In genomic region chr20:45100563-45101245, GRCh38 we compare ENCODE assay signal across 12 cellular contexts. TPM values are rescaled to one million over a fixed set of nuclear protein-coding genes. Genes with fewer than 3 reads are reported as not detected.
DNase-seq lines count a peak whose midpoint lies in the region; ATAC-seq and TF ChIP-seq lines count a peak whose summit lies in the region.
"Had no signal": no experiment of that assay in that cellular context is flagged by ENCODE, and none has a peak within 500 bp of the region (broad histone marks: within the 10 kb centered on the region; RNA-seq: fewer than 3 reads in every experiment).

Gene KCNS1, minus strand, starts transcription at chr20:45101127. Its CDS starts 1,891 bp downstream, at chr20:45099236.

- H3K27me3 ChIP-seq in esophagus muscularis mucosa: peaks cover 0 to 75% (median 32%) of the 10 kb centered on the region in 4 donors
- peaks cover 0 to 67% (median 29%) of the 10 kb centered on the region in 3 donors for H3K27me3 ChIP-seq in psoas muscle (ENCODE audit: insufficient read depth in 3 of 3, low read length in 2 of 3)

- H3K27ac ChIP-seq in mesodermal cell (ENCODE audit: low read depth, low read length, severe bottlenecking) (no peak within 1 kb of the TSS), esophagus muscularis mucosa (replicated peaks in 1 of 4) (no peak within 1 kb of the TSS), psoas muscle (no peak within 1 kb of the TSS)
- H3K27ac ChIP-seq: HL-60 had no signal

- peak; percentile 56 for DNase-seq in AG20443 (ENCODE audit: low spot score)
- DNase-seq in M059J (ENCODE audit: low read depth): peak; percentile 60
- peak; percentile 45 for DNase-seq in dermis blood vessel endothelial cell
- no peak for DNase-seq in esophagus muscularis mucosa (ENCODE audit: extremely low spot score)
- no peak for DNase-seq in psoas muscle
- DNase-seq: activated effector memory CD4-positive, alpha-beta T cell treated with anti-CD3 and anti-CD28 coated beads, Interleukin-2, amount 50 U/mL, for 16 hours; DMS 273 treated with DMSO at 0.1 percent for 48 hours had no signal

- TF ChIP-seq POLR2A in esophagus muscularis mucosa (IDR thresholded peaks at IDR 0.05; ENCODE audit: low read depth): no peak

- H3K9me3 ChIP-seq in mesodermal cell (ENCODE audit: control insufficient read depth, low read length): no peaks in the 10 kb centered on the region
- H3K9me3 ChIP-seq in esophagus muscularis mucosa: peaks cover 0 to 5% (median 0%) of the 10 kb centered on the region in 4 donors
- H3K9me3 ChIP-seq in psoas muscle: no peaks in the 10 kb centered on the region

- H3K4me3 ChIP-seq in mesodermal cell (ENCODE audit: extremely low read depth, insufficient read depth, low read length, poor library complexity, severe bottlenecking): peak within 1 kb of the TSS; percentile 37
- peak within 1 kb of the TSS in 1 of 4 donors; percentile 3 for H3K4me3 ChIP-seq in esophagus muscularis mucosa
- H3K4me3 ChIP-seq in psoas muscle: no peak within 1 kb of the TSS

- intact Hi-C loops in esophagus muscularis mucosa (cut with DNase I) (no loop called here), psoas muscle (cut with DNase I) (no loop called here)

- no peak for TF ChIP-seq EP300 in esophagus muscularis mucosa (IDR thresholded peaks at IDR 0.05)

- 8 to 9% methylated on average over 16 to 24 of the region's 38 CpGs for WGBS in mesodermal cell (ENCODE audit: insufficient coverage in 2 of 2), 2 experiments
- 38% methylated on average over 4 of the region's 38 CpGs for WGBS in esophagus muscularis mucosa
- 4 to 9% (median 4%) methylated on average over 30 to 38 of the region's 38 CpGs for WGBS in psoas muscle, 3 donors

- TF ChIP-seq CTCF in esophagus muscularis mucosa (IDR thresholded peaks at IDR 0.05) (no peak), psoas muscle (IDR thresholded peaks at IDR 0.05) (no peak)

- ATAC-seq in GM18511 (IDR thresholded peaks at IDR 0.05; ENCODE audit: unreplicated experiment) (no peak), GM18498 (IDR thresholded peaks at IDR 0.05; ENCODE audit: unreplicated experiment) (no peak), psoas muscle (no peak)
- ATAC-seq: Right ventricle myocardium inferior had no signal

- peaks cover 4% of the 10 kb centered on the region for H3K36me3 ChIP-seq in mesodermal cell (ENCODE audit: control insufficient read depth, insufficient read depth, low read length)
- no peaks in the 10 kb centered on the region for H3K36me3 ChIP-seq in esophagus muscularis mucosa
- no peaks in the 10 kb centered on the region for H3K36me3 ChIP-seq in psoas muscle (ENCODE audit: insufficient read depth in 1 of 2, low read depth in 1 of 2)

- H3K4me1 ChIP-seq in mesodermal cell (ENCODE audit: control insufficient read depth, insufficient read depth, low read length, poor library complexity, severe bottlenecking) (peaks cover 14% of the 10 kb centered on the region), esophagus muscularis mucosa (peaks cover 6 to 25% (median 20%) of the 10 kb centered on the region in 4 donors), psoas muscle (no peaks in the 10 kb centered on the region)

RNA-seq across cellular contexts. Expression of gene KCNS1, which starts in this region (rescaled TPM):
- total RNA-seq in M059J (2014; rRNA removed; shearing (Covaris generic)): 0.34 and 1.5 TPM in 2 replicates
- total RNA-seq in dermis blood vessel endothelial cell (0.33 and 0.68 TPM in 2 replicates), esophagus muscularis mucosa (under 1 TPM in 1 of 4 donors, not detected in 3; 0.17 TPM), psoas muscle (not detected)
- polyA plus RNA-seq in mesodermal cell (2013, experiment 1 of 2): 8.1 TPM
- polyA plus RNA-seq in mesodermal cell (2013, experiment 2 of 2): 8.5 TPM
- under 1 TPM in 1 of 3 donors, not detected in 2; under 0.01 TPM for polyA plus RNA-seq in psoas muscle
- total RNA-seq: Right ventricle myocardium inferior had no signal

Comparison
In these comparisons a context has a peak if more than half of its experiments do, and no peak if none do; other contexts are left out.
1. Peak in DNase-seq in dermis blood vessel endothelial cell; RNA of the gene not detected or under 1 TPM.
2. DNase-seq: peak in AG20443 (single experiment) and M059J (single experiment); none in esophagus muscularis mucosa (single experiment) and psoas muscle (0 of 2).